1 cellular context compared by ENCODE assay signal in the genomic region with DNA sequence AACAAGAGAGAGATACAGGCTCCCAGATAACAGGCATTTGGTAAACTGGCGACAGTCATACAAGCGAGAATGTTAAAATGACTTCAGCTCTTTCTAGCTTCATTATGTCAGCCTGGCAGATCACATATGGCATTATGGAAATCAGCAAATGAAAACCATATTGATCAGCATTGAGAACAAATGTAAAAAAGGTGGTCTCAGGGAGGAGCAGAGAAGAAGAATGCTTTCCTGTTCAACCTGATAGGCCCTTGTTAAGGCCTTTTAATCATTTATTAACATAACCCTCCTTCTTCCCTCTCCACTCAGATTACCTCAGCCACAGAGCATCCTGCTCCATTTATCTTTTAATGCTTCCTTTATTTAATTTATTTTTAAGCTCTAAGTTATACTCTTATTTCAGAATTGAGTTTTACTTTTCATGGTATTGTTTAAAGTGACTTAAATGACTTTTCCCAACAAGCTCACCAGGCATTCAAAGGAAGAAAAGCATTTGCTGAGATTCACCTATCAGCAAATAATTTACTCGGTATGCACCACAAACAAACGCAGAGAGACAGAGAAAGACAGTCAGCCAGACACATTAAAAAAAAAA.
TF ChIP-seq lines count a peak whose summit lies in the region.

No MANE protein-coding gene starts in this region.

TF ChIP-seq in HEK293, 187 proteins besides CTCF, POLR2A, EP300 and RAD21 (continued from another document):
- TF ChIP-seq, protein P1, sequence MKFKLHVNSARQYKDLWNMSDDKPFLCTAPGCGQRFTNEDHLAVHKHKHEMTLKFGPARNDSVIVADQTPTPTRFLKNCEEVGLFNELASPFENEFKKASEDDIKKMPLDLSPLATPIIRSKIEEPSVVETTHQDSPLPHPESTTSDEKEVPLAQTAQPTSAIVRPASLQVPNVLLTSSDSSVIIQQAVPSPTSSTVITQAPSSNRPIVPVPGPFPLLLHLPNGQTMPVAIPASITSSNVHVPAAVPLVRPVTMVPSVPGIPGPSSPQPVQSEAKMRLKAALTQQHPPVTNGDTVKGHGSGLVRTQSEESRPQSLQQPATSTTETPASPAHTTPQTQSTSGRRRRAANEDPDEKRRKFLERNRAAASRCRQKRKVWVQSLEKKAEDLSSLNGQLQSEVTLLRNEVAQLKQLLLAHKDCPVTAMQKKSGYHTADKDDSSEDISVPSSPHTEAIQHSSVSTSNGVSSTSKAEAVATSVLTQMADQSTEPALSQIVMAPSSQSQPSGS (tag by site-specific recombination; IDR thresholded peaks at IDR 0.05; ENCODE audit: low read depth) = no peak
